Comparison of ENCODE assay signal across 8 cellular contexts in genomic region chr7:132318338-132319318, GRCh38.
DNase-seq lines count a peak whose midpoint lies in the region; ATAC-seq and TF ChIP-seq lines count a peak whose summit lies in the region.

No MANE protein-coding gene starts in this region.

- peaks cover 3 to 4% of the 10 kb centered on the region in 2 donors for H3K36me3 Mint-ChIP-seq in activated T-cell treated with anti-CD3 and anti-CD28 coated beads, Interleukin-2, amount 50 U/mL, for 72 hours (ENCODE audit: insufficient read depth in 2 of 2)
- H3K36me3 Mint-ChIP-seq in nephron (ENCODE audit: low read depth) = no peaks in the 10 kb centered on the region

- TF ChIP-seq CTCF in LNCAP (IDR thresholded peaks at IDR 0.05) (peak; percentile 84), fibroblast of mammary gland (conservative IDR thresholded peaks at IDR 0.05; ENCODE audit: control insufficient read depth, insufficient read depth, low read depth, low read length) (peak; percentile 81), nephron (IDR thresholded peaks at IDR 0.05; ENCODE audit: unreplicated experiment in 3 of 3) (peak; percentile 88 to 95 (median 93))

- DNase-seq in DMS53 (lab: John Stamatoyannopoulos, UW) = peak; percentile 91
- peak; percentile 86 for DNase-seq in RKO (ENCODE audit: low spot score)
- DNase-seq in activated T-cell treated with anti-CD3 and anti-CD28 coated beads, Interleukin-2, amount 50 U/mL, for 72 hours = peak; percentile 75 to 80
- peak; percentile 78 for DNase-seq in fibroblast of mammary gland (ENCODE audit: low read depth)
- peak; percentile 82 for DNase-seq in stimulated activated naive CD8-positive, alpha-beta T cell treated with anti-CD3 and anti-CD28 coated beads, Interleukin-15, Interleukin-2, amounts not matched to agents 100 U/mL and 50 U/mL, for 24 hours

- peaks cover 13% of the 10 kb centered on the region for H3K4me1 Mint-ChIP-seq in activated T-cell treated with anti-CD3 and anti-CD28 coated beads, Interleukin-2, amount 50 U/mL, for 72 hours (ENCODE audit: low read depth)
- peaks cover 22% of the 10 kb centered on the region for H3K4me1 Mint-ChIP-seq in nephron

- H3K27ac Mint-ChIP-seq in activated T-cell treated with anti-CD3 and anti-CD28 coated beads, Interleukin-2, amount 50 U/mL, for 72 hours = no peak overlapping the region
- H3K27ac Mint-ChIP-seq in nephron = peak overlapping the region in 1 of 3 experiments; percentile 7

- peak overlapping the region; percentile 16 to 29 for H3K4me3 Mint-ChIP-seq in activated T-cell treated with anti-CD3 and anti-CD28 coated beads, Interleukin-2, amount 50 U/mL, for 72 hours
- H3K4me3 Mint-ChIP-seq in nephron = peak overlapping the region; percentile 1 to 36 (median 21)

- H3K27me3 Mint-ChIP-seq in activated T-cell treated with anti-CD3 and anti-CD28 coated beads, Interleukin-2, amount 50 U/mL, for 72 hours (ENCODE audit: low read depth) = peaks cover 49% of the 10 kb centered on the region
- H3K27me3 Mint-ChIP-seq in nephron (ENCODE audit: low read depth) = peaks cover 58% of the 10 kb centered on the region

- peaks cover 6% of the 10 kb centered on the region in 2 donors for H3K9me3 Mint-ChIP-seq in activated T-cell treated with anti-CD3 and anti-CD28 coated beads, Interleukin-2, amount 50 U/mL, for 72 hours
- H3K9me3 Mint-ChIP-seq in nephron = peaks cover 3% of the 10 kb centered on the region

- peak; percentile 78 for ATAC-seq in GM21737 (IDR thresholded peaks at IDR 0.05; ENCODE audit: unreplicated experiment)
- peak; percentile 93 to 94 for ATAC-seq in activated T-cell treated with anti-CD3 and anti-CD28 coated beads, Interleukin-2, amount 50 U/mL, for 72 hours (replicated peaks in 1 of 2)
- peak; percentile 87 for ATAC-seq in stimulated activated naive CD8-positive, alpha-beta T cell treated with anti-CD3 and anti-CD28 coated beads, Interleukin-15, Interleukin-2, amounts not matched to agents 100 U/mL and 50 U/mL, for 24 hours

- H3K4me3 ChIP-seq in fibroblast of mammary gland (ENCODE audit: control insufficient read depth, low read depth, low read length) = no peak overlapping the region
